In the genomic region with DNA sequence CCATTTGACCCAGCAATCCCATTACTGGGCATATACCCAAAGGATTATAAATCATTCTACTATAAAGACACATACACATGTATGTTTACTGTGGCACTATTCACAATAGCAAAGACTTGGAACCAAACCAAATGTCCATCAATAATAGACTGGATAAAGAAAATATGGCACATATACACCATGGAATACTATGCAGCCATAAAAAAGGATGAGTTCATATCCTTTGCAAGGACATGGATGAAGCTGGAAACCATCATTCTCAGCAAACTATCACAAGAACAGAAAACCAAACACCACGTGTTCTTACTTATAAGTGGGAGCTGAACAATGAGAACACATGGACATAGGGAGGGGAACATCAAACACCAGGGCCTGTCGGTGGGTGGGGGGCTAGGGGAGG, we compare ENCODE assay signal across 13 cellular contexts. TPM values are rescaled to one million over a fixed set of nuclear protein-coding genes. Genes with fewer than 3 reads are reported as not detected.
"Had no signal": no experiment of that assay in that cellular context is flagged by ENCODE, and none has a peak within 500 bp of the region (broad histone marks: within the 10 kb centered on the region; RNA-seq: fewer than 3 reads in every experiment).

No MANE protein-coding gene starts in this region.

RNA-seq across cellular contexts. Expression of a gene that starts 34.3 kb away (rescaled TPM):
- total RNA-seq: activated B cell treated with CpG ODN at 0.5 μM for 24 hours; activated CD4-positive, alpha-beta memory T cell treated with anti-CD3 and anti-CD28 coated beads for 36 hours; activated CD4-positive, alpha-beta memory T cell treated with anti-CD3 and anti-CD28 coated beads, Interleukin-2, amount 10 ng/mL, durations not matched to agents 7 days and 5 days; activated CD4-positive, alpha-beta T cell treated with anti-CD3 and anti-CD28 coated beads for 36 hours; activated CD4-positive, alpha-beta T cell treated with anti-CD3 and anti-CD28 coated beads, Interleukin-2, amount 10 ng/mL, durations not matched to agents 24 days and 14 days; activated CD4-positive, alpha-beta T cell treated with anti-CD3 and anti-CD28 coated beads, Interleukin-2, amount 10 ng/mL, durations not matched to agents 7 days and 5 days; activated CD8-positive, alpha-beta memory T cell treated with anti-CD3 and anti-CD28 coated beads for 36 hours; activated CD8-positive, alpha-beta memory T cell treated with anti-CD3 and anti-CD28 coated beads, Interleukin-2, amount 10 ng/mL, durations not matched to agents 7 days and 5 days; activated CD8-positive, alpha-beta T cell treated with anti-CD3 and anti-CD28 coated beads for 36 hours; activated CD8-positive, alpha-beta T cell treated with anti-CD3 and anti-CD28 coated beads, Interleukin-2, amount 10 ng/mL, durations not matched to agents 7 days and 5 days; T-helper 1 cell treated with Interleukin-12 subunit alpha and Interleukin-12 subunit beta and Interleukin-4 antibody, amounts not matched to agents 30 ng/mL and 1 ng/mL, for 36 hours; T-helper 17 cell; T-helper 2 cell treated with Interferon-gamma antibody and Interleukin-4, amounts not matched to agents 100 ng/mL and 5 ng/mL, for 36 hours had no signal
